24 cellular contexts compared by ENCODE assay signal in genomic region chr10:310371-310770, GRCh38.
DNase-seq lines count a peak whose midpoint lies in the region; ATAC-seq, FAIRE-seq and TF ChIP-seq lines count a peak whose summit lies in the region.
"Had no signal": no experiment of that assay in that cellular context is flagged by ENCODE, and none has a peak within 500 bp of the region (broad histone marks: within the 10 kb centered on the region; RNA-seq: fewer than 3 reads in every experiment).

No MANE protein-coding gene starts in this region.

- H3K4me2 ChIP-seq in DOHH2 (ENCODE audit: low read length), result peak overlapping the region; percentile 99
- H3K4me2 ChIP-seq: A549, KMS-11 had no signal

- CTCF ChIA-PET in activated B cell treated with CpG ODN at 0.5 μM for 24 hours (lab: Charles Lee), result no interaction called here

- H3K9me2 ChIP-seq in DOHH2 (replicated peaks; ENCODE audit: control insufficient read depth, low read length), result no peaks in the 10 kb centered on the region

- peak overlapping the region; percentile 43 for H3K27ac Mint-ChIP-seq in activated B cell treated with CpG ODN at 0.5 μM for 24 hours
- no peak overlapping the region for H3K27ac Mint-ChIP-seq in osteocyte (ENCODE audit: unreplicated experiment)

- no peaks in the 10 kb centered on the region for H4K20me1 ChIP-seq in DOHH2 (ENCODE audit: control insufficient read depth, insufficient read depth, low read depth, low read length)
- H4K20me1 ChIP-seq: BLaER1 had no signal

- H3K36me3 ChIP-seq in DOHH2 (ENCODE audit: control insufficient read depth, low read length) (peaks cover 72% of the 10 kb centered on the region), small intestine (ENCODE audit: control insufficient read depth in 2 of 2, insufficient read depth in 2 of 2, low read length in 2 of 2) (no peaks in the 10 kb centered on the region), right atrium auricular region (peaks cover 7% of the 10 kb centered on the region)

- no peak for TF ChIP-seq CTCF in DOHH2 (IDR thresholded peaks at IDR 0.05; ENCODE audit: low read depth, low read length, poor library complexity, severe bottlenecking)
- no peak for TF ChIP-seq CTCF in activated B cell treated with CpG ODN at 0.5 μM for 24 hours (IDR thresholded peaks at IDR 0.05)
- TF ChIP-seq CTCF in choroid plexus epithelial cell (conservative IDR thresholded peaks at IDR 0.05; ENCODE audit: low read depth, low read length), result no peak
- no peak for TF ChIP-seq CTCF in osteocyte (IDR thresholded peaks at IDR 0.05)
- TF ChIP-seq CTCF in right atrium auricular region (IDR thresholded peaks at IDR 0.05), result no peak

- H3K27ac ChIP-seq in DOHH2 (ENCODE audit: low read depth, low read length) (peak overlapping the region; percentile 98), small intestine (ENCODE audit: low read depth in 1 of 2, low read length in 1 of 2) (no peak overlapping the region), right atrium auricular region (no peak overlapping the region)
- H3K27ac ChIP-seq: A549, BLaER1, KMS-11 had no signal

- DNase-seq in activated B cell treated with CpG ODN at 0.5 μM for 24 hours (no peak), choroid plexus epithelial cell (ENCODE audit: low read depth) (peak; percentile 45), osteocyte (ENCODE audit: extremely low spot score, unreplicated experiment) (peak; percentile 53), AG08396 (ENCODE audit: low spot score) (no peak), iPS-NIHi11 (ENCODE audit: low spot score) (no peak), small intestine (no peak), right atrium auricular region (ENCODE audit: low spot score) (no peak)
- DNase-seq: Caco-2; CD4-positive, alpha-beta memory T cell; DMS 273 treated with DMSO at 0.1 percent for 48 hours; DMS79 treated with DMSO at 0.1 percent for 48 hours; H7; NCI-H1092 treated with DMSO at 0.1 percent for 48 hours; NCI-H1436 treated with DMSO at 0.1 percent for 48 hours; NCI-H1930; NCI-H510A; NCI-H82; OCI-M1 had no signal

- no peak for ATAC-seq in activated B cell treated with CpG ODN at 0.5 μM for 24 hours (ENCODE audit: low read depth)
- ATAC-seq: A549, Right ventricle myocardium inferior had no signal

- H3K4me1 ChIP-seq in DOHH2 (ENCODE audit: control insufficient read depth, low read length), result peaks cover 100% of the 10 kb centered on the region
- no peaks in the 10 kb centered on the region for H3K4me1 ChIP-seq in small intestine (ENCODE audit: control insufficient read depth in 2 of 2, insufficient read depth in 1 of 2, low read depth in 1 of 2, low read length in 1 of 2)
- H3K4me1 ChIP-seq in right atrium auricular region, result peaks cover 0 to 16% of the 10 kb centered on the region in 2 donors

- H3F3A ChIP-seq in DOHH2 (ENCODE audit: control insufficient read depth, insufficient read depth), result peaks cover 44% of the 10 kb centered on the region

- H3K27me3 ChIP-seq in DOHH2 (ENCODE audit: control insufficient read depth, low read length) (no peaks in the 10 kb centered on the region), small intestine (ENCODE audit: control insufficient read depth in 2 of 2, insufficient read depth in 2 of 2, low read length in 2 of 2) (no peaks in the 10 kb centered on the region), right atrium auricular region (no peaks in the 10 kb centered on the region)
- H3K27me3 ChIP-seq: BLaER1 had no signal

- no peaks in the 10 kb centered on the region for H3K27me3 Mint-ChIP-seq in activated B cell treated with CpG ODN at 0.5 μM for 24 hours
- no peaks in the 10 kb centered on the region for H3K27me3 Mint-ChIP-seq in osteocyte (ENCODE audit: unreplicated experiment)
- H3K27me3 Mint-ChIP-seq: CD4-positive, alpha-beta memory T cell had no signal

- WGBS in small intestine, 3 donors, result 91 to 97% (median 96%) methylated on average over 5 of the region's 5 CpGs

- no peaks in the 10 kb centered on the region for H3K9me3 Mint-ChIP-seq in activated B cell treated with CpG ODN at 0.5 μM for 24 hours
- H3K9me3 Mint-ChIP-seq in osteocyte (ENCODE audit: unreplicated experiment), result no peaks in the 10 kb centered on the region
- H3K9me3 Mint-ChIP-seq: CD4-positive, alpha-beta memory T cell had no signal

- H3K4me1 Mint-ChIP-seq in activated B cell treated with CpG ODN at 0.5 μM for 24 hours, result peaks cover 95% of the 10 kb centered on the region
- H3K4me1 Mint-ChIP-seq in osteocyte (ENCODE audit: unreplicated experiment), result peaks cover 30% of the 10 kb centered on the region

- H3K4me3 ChIP-seq in DOHH2 (ENCODE audit: low read length), result peak overlapping the region; percentile 79
- H3K4me3 ChIP-seq in choroid plexus epithelial cell (ENCODE audit: low read depth, low read length), result no peak overlapping the region
- H3K4me3 ChIP-seq in small intestine (ENCODE audit: low read depth in 1 of 2, low read length in 2 of 2), result no peak overlapping the region
- no peak overlapping the region for H3K4me3 ChIP-seq in right atrium auricular region
- H3K4me3 ChIP-seq: A549, BLaER1 had no signal

- intact Hi-C loops in activated B cell treated with CpG ODN at 0.5 μM for 24 hours (cut with micrococcal nuclease), result no loop called here

- POLR2A ChIA-PET in activated B cell treated with CpG ODN at 0.5 μM for 24 hours (lab: Charles Lee), result no interaction called here

- H3K4me3 Mint-ChIP-seq in activated B cell treated with CpG ODN at 0.5 μM for 24 hours (no peak overlapping the region), osteocyte (ENCODE audit: unreplicated experiment) (no peak overlapping the region)
- H3K4me3 Mint-ChIP-seq: CD4-positive, alpha-beta memory T cell had no signal

- no peak for FAIRE-seq in small intestine (lab: Jason Lieb, UNC)
- FAIRE-seq: A549, GM12891 had no signal

- no peaks in the 10 kb centered on the region for H3K9me3 ChIP-seq in DOHH2 (ENCODE audit: control insufficient read depth, insufficient read depth, low read length)
- no peaks in the 10 kb centered on the region for H3K9me3 ChIP-seq in small intestine (ENCODE audit: control insufficient read depth, low read depth)
- H3K9me3 ChIP-seq in right atrium auricular region, result no peaks in the 10 kb centered on the region
- H3K9me3 ChIP-seq: A549, BLaER1, Caco-2 had no signal

- H3K36me3 Mint-ChIP-seq in activated B cell treated with CpG ODN at 0.5 μM for 24 hours (ENCODE audit: low read depth), result no peaks in the 10 kb centered on the region
- H3K36me3 Mint-ChIP-seq in osteocyte (ENCODE audit: unreplicated experiment), result peaks cover 30% of the 10 kb centered on the region

- peaks cover 62% of the 10 kb centered on the region for H3K79me2 ChIP-seq in DOHH2 (ENCODE audit: control insufficient read depth, low read length)

Comparison
In these comparisons a context has a peak if more than half of its experiments do, and no peak if none do; other contexts are left out.
1. DNase-seq: peak in choroid plexus epithelial cell (single experiment) and osteocyte (single experiment); none in activated B cell treated with CpG ODN at 0.5 μM for 24 hours (single experiment), AG08396 (single experiment), iPS-NIHi11 (single experiment), small intestine (single experiment) and right atrium auricular region (single experiment).